Comparison of ENCODE assay signal across 1 cellular context in genomic region chr14:93952829-93953228, GRCh38.
TF ChIP-seq lines count a peak whose summit lies in the region.

No MANE protein-coding gene starts in this region.

TF ChIP-seq in HepG2, 621 proteins besides CTCF, POLR2A, EP300 and RAD21 (continued from another document):
- TF ChIP-seq KMT2A (CRISPR knock-in tag; IDR thresholded peaks at IDR 0.05) = no peak
- TF ChIP-seq ZNF10 (CRISPR knock-in tag; IDR thresholded peaks at IDR 0.05; ENCODE audit: borderline replicate concordance, low read depth) = no peak
- TF ChIP-seq ZFP36 (IDR thresholded peaks at IDR 0.05; ENCODE audit: borderline replicate concordance, low read depth, low read length, partially characterized antibody) = no peak
- TF ChIP-seq ZNF574 (CRISPR knock-in tag; IDR thresholded peaks at IDR 0.05) = peak; percentile 6
- no peak for TF ChIP-seq MYC (CRISPR knock-in tag; IDR thresholded peaks at IDR 0.05; ENCODE audit: borderline replicate concordance)
- TF ChIP-seq CCDC6 (CRISPR knock-in tag; IDR thresholded peaks at IDR 0.05) = no peak
